Comparison of ENCODE assay signal across 1 cellular context in the genomic region with DNA sequence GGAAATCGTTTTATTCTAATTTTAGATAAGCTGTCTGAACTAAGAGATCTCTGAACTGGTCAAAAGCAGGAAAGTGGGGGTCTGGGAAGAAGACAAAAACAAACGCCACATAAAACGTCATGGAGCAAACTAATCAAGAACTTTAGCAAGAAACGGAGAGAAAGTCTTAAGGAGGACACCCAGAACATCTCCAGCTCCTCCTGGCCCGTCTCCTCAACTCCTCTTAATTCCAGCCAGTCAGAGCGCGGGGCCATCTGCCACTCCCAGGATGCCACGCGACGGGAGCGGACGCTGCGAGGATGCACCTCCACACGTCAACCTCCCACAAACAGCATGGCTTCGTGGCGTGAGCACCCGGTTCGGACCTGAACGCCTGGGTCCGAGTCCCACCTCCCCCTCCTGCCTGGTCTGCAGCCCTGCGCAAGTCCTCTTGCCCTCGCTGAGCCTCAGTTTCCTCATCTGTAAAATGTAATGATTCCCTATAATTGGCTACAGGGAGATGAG.
TF ChIP-seq lines count a peak whose summit lies in the region.

No MANE protein-coding gene starts in this region.

TF ChIP-seq in A549, 52 proteins besides CTCF, POLR2A, EP300 and RAD21 (continued from another document):
- TF ChIP-seq, protein P1, sequence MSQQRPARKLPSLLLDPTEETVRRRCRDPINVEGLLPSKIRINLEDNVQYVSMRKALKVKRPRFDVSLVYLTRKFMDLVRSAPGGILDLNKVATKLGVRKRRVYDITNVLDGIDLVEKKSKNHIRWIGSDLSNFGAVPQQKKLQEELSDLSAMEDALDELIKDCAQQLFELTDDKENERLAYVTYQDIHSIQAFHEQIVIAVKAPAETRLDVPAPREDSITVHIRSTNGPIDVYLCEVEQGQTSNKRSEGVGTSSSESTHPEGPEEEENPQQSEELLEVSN (IDR thresholded peaks at IDR 0.05; ENCODE audit: borderline replicate concordance, low read depth), result peak; percentile 66
- TF ChIP-seq JUN (IDR thresholded peaks at IDR 0.05) (0 out of 5 replicates have a peak, but pooled peaks of 1 of the 2 experiments have one; percentile 45), HDAC2 (IDR thresholded peaks at IDR 0.05) (0 out of 2 replicates have a peak, but pooled peaks have one; percentile 62), EHF (CRISPR knock-in tag; IDR thresholded peaks at IDR 0.05) (no peak), MAZ (IDR thresholded peaks at IDR 0.05; ENCODE audit: borderline replicate concordance, low read depth, low read length) (no peak)
